Comparison of ENCODE assay signal across 15 cellular contexts in genomic region chr18:80253236-80253635, GRCh38. TPM values are rescaled to one million over a fixed set of nuclear protein-coding genes. Genes with fewer than 3 reads are reported as not detected.
DNase-seq lines count a peak whose midpoint lies in the region; ATAC-seq and TF ChIP-seq lines count a peak whose summit lies in the region.
"Had no signal": no experiment of that assay in that cellular context is flagged by ENCODE, and none has a peak within 500 bp of the region (broad histone marks: within the 10 kb centered on the region; RNA-seq: fewer than 3 reads in every experiment).

No MANE protein-coding gene starts in this region.

- H3K27ac ChIP-seq in right atrium auricular region = no peak overlapping the region
- no peak overlapping the region for H3K27ac ChIP-seq in testis
- H3K27ac ChIP-seq in uterus = no peak overlapping the region
- H3K27ac ChIP-seq: BLaER1 treated with 17β-estradiol and CSF1 and Interleukin-3, amounts not matched to agents 10 nM and 100 nM; HL-60 had no signal

- TF ChIP-seq POLR2A in lower leg skin (IDR thresholded peaks at IDR 0.05) (no peak), testis (IDR thresholded peaks at IDR 0.05) (no peak), uterus (IDR thresholded peaks at IDR 0.05) (no peak)

- no peak for TF ChIP-seq CTCF in right atrium auricular region (IDR thresholded peaks at IDR 0.05)
- no peak for TF ChIP-seq CTCF in lower leg skin (IDR thresholded peaks at IDR 0.05)
- TF ChIP-seq CTCF in testis (IDR thresholded peaks at IDR 0.05) = no peak
- no peak for TF ChIP-seq CTCF in uterus (IDR thresholded peaks at IDR 0.05)

- H3K9me3 ChIP-seq in right atrium auricular region (no peaks in the 10 kb centered on the region), testis (no peaks in the 10 kb centered on the region), uterus (no peaks in the 10 kb centered on the region)

- CTCF ChIA-PET in T-cell (lab: Charles Lee) = no interaction called here

- DNase-seq in right atrium auricular region (ENCODE audit: low spot score) (peak; percentile 30), Right ventricle myocardium superior (no peak), lower leg skin (ENCODE audit: low spot score in 2 of 2) (peak; percentile 11 to 43), testis (peak; percentile 9), T-cell (no peak), uterus (no peak), NCI-H1417 treated with DMSO at 0.1 percent for 48 hours (lab: John Stamatoyannopoulos, UW) (no peak)
- DNase-seq: ACHN, Calu3, DMS 273 treated with DMSO at 0.1 percent for 48 hours, HCEC 1CT, HFFc6 had no signal

- H3K27me3 ChIP-seq in right atrium auricular region = no peaks in the 10 kb centered on the region
- H3K27me3 ChIP-seq in testis = no peaks in the 10 kb centered on the region
- H3K27me3 ChIP-seq in uterus = no peaks in the 10 kb centered on the region

- no peak overlapping the region for H3K4me3 Mint-ChIP-seq in T-cell
- H3K4me3 Mint-ChIP-seq: CD4-positive, CD25-positive, alpha-beta regulatory T cell; HFFc6 had no signal

- H3K36me3 ChIP-seq in right atrium auricular region (no peaks in the 10 kb centered on the region), testis (ENCODE audit: low read depth, missing control alignments) (no peaks in the 10 kb centered on the region), uterus (no peaks in the 10 kb centered on the region)
- H3K36me3 ChIP-seq: BLaER1 treated with 17β-estradiol and CSF1 and Interleukin-3, amounts not matched to agents 10 nM and 100 nM had no signal

- H3K4me1 ChIP-seq in right atrium auricular region (no peaks in the 10 kb centered on the region), testis (no peaks in the 10 kb centered on the region), uterus (no peaks in the 10 kb centered on the region)

- WGBS in lower leg skin, 2 donors = 89 to 97% methylated on average over 7 of the region's 8 CpGs
- 95 to 98% methylated on average over 7 of the region's 8 CpGs for WGBS in testis, 2 donors

- no peaks in the 10 kb centered on the region for H3K36me3 Mint-ChIP-seq in T-cell
- H3K36me3 Mint-ChIP-seq: CD4-positive, CD25-positive, alpha-beta regulatory T cell had no signal

- H3K9me3 Mint-ChIP-seq in T-cell = no peaks in the 10 kb centered on the region
- H3K9me3 Mint-ChIP-seq: HFFc6 had no signal

- POLR2A ChIA-PET in T-cell (lab: Charles Lee) = no interaction called here

- H3K4me3 ChIP-seq in right atrium auricular region (no peak overlapping the region), lower leg skin (ENCODE audit: low read depth, poor library complexity, severe bottlenecking) (no peak overlapping the region), testis (no peak overlapping the region), uterus (no peak overlapping the region)
- H3K4me3 ChIP-seq: BLaER1 treated with 17β-estradiol and CSF1 and Interleukin-3, amounts not matched to agents 10 nM and 100 nM had no signal

- H3K4me1 Mint-ChIP-seq in T-cell = no peaks in the 10 kb centered on the region
- H3K4me1 Mint-ChIP-seq: CD4-positive, CD25-positive, alpha-beta regulatory T cell had no signal

- H3K27ac Mint-ChIP-seq in T-cell = no peak overlapping the region
- H3K27ac Mint-ChIP-seq: CD4-positive, CD25-positive, alpha-beta regulatory T cell; HFFc6 had no signal

- peaks cover 16 to 27% of the 10 kb centered on the region in 2 donors for H3K27me3 Mint-ChIP-seq in T-cell

- intact Hi-C loops in Right ventricle myocardium superior (cut with DNase I) (no loop called here), lower leg skin (cut with DNase I; ENCODE audit: low total_unique reads) (no loop called here), testis (cut with DNase I; ENCODE audit: low total_unique reads) (no loop called here), uterus (cut with DNase I; ENCODE audit: low total_unique reads) (no loop called here)

- no peak for ATAC-seq in Right ventricle myocardium superior (ENCODE audit: poor library complexity)
- ATAC-seq in T-cell (replicated peaks in 1 of 4) = no peak

RNA-seq across cellular contexts. Expression of gene PARD6G, which starts 5.9 kb away (rescaled TPM):
- total RNA-seq in right atrium auricular region = 1 to 10 TPM; 1.9 to 2.8 TPM
- 1.7 TPM for total RNA-seq in Right ventricle myocardium superior
- 100 to 1,000 TPM in 2 of 4 donors, 10 to 100 TPM in 2; 89.6 to 122 (median 101) TPM for total RNA-seq in lower leg skin
- total RNA-seq in testis = 1 to 10 TPM; 5.3 to 7.5 TPM
- 3.0 TPM for polyA plus RNA-seq in testis (ENCODE audit: insufficient read depth, low read depth, low replicate concordance)
- total RNA-seq in T-cell = under 1 TPM in 4 of 5 donors, not detected in 1; 0.15 to 0.96 (median 0.50) TPM
- total RNA-seq in uterus = 10 to 100 TPM in 3 of 4 donors, 1 to 10 TPM in 1; 4.6 to 15.9 (median 11.9) TPM

Comparison
In these comparisons a context has a peak if more than half of its experiments do, and no peak if none do; other contexts are left out.
1. DNase-seq: peak in right atrium auricular region (single experiment), lower leg skin (2 of 2) and testis (single experiment); none in Right ventricle myocardium superior (single experiment), T-cell (0 of 34), uterus (0 of 2) and NCI-H1417 treated with DMSO at 0.1 percent for 48 hours (single experiment).
2. RNA of gene PARD6G, which starts 5.9 kb away (total RNA-seq): 89.6 to 122 TPM in lower leg skin; 4.6 to 15.9 TPM in uterus, 5.3 to 7.5 TPM in testis, 1.9 to 2.8 TPM in right atrium auricular region, 1.7 TPM in Right ventricle myocardium superior (single experiment) and 0.15 to 0.96 TPM in T-cell; every median in the first group is over 4 times any median in the second.